In the genomic region with DNA sequence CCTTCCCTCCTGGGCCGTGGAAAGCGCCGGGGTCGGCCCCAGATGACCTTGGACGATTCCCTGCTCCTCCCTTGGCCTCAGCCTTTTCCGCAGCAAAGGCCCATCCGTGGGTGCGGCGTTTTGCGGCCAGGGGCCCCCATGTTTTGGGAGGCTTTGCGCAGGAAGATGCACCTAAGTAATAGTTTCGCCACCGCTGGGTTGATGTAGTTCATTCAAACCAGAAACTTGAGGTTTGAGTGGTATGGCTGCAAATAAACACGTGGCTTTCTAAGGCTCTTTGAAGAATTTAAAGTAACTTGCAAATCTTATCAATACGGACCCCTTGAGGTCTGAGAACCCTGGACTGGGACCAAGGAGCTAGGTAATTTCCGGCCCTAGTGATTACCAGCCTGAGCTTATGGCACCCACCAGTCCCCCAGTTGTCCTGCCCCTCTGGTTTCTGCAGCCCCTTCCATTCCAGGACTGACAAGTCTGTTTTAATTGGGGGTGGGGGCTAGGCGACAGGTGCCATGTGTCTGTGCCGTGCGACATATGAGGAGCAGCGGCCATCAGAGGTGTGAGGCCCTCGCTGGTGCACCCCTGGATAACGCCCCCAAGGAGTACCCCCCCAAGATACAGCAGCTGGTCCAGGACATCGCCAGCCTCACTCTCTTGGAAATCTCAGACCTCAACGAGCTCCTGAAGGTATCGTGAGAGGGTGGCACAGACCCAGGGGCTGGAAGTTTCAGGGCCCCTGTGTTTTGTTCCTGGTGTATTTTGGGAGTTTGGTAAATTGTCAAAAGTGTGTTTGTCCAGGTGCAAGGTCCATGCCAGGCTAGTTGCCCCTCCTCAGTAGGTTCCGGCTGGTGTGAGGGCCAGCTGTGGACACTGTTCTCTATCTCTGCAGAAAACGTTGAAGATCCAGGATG, we compare ENCODE assay signal across 1 cellular context.
TF ChIP-seq lines count a peak whose summit lies in the region.

No MANE protein-coding gene starts in this region.

TF ChIP-seq in GM23338, 12 proteins besides CTCF, POLR2A, EP300 and RAD21:
- TF ChIP-seq, protein P1, sequence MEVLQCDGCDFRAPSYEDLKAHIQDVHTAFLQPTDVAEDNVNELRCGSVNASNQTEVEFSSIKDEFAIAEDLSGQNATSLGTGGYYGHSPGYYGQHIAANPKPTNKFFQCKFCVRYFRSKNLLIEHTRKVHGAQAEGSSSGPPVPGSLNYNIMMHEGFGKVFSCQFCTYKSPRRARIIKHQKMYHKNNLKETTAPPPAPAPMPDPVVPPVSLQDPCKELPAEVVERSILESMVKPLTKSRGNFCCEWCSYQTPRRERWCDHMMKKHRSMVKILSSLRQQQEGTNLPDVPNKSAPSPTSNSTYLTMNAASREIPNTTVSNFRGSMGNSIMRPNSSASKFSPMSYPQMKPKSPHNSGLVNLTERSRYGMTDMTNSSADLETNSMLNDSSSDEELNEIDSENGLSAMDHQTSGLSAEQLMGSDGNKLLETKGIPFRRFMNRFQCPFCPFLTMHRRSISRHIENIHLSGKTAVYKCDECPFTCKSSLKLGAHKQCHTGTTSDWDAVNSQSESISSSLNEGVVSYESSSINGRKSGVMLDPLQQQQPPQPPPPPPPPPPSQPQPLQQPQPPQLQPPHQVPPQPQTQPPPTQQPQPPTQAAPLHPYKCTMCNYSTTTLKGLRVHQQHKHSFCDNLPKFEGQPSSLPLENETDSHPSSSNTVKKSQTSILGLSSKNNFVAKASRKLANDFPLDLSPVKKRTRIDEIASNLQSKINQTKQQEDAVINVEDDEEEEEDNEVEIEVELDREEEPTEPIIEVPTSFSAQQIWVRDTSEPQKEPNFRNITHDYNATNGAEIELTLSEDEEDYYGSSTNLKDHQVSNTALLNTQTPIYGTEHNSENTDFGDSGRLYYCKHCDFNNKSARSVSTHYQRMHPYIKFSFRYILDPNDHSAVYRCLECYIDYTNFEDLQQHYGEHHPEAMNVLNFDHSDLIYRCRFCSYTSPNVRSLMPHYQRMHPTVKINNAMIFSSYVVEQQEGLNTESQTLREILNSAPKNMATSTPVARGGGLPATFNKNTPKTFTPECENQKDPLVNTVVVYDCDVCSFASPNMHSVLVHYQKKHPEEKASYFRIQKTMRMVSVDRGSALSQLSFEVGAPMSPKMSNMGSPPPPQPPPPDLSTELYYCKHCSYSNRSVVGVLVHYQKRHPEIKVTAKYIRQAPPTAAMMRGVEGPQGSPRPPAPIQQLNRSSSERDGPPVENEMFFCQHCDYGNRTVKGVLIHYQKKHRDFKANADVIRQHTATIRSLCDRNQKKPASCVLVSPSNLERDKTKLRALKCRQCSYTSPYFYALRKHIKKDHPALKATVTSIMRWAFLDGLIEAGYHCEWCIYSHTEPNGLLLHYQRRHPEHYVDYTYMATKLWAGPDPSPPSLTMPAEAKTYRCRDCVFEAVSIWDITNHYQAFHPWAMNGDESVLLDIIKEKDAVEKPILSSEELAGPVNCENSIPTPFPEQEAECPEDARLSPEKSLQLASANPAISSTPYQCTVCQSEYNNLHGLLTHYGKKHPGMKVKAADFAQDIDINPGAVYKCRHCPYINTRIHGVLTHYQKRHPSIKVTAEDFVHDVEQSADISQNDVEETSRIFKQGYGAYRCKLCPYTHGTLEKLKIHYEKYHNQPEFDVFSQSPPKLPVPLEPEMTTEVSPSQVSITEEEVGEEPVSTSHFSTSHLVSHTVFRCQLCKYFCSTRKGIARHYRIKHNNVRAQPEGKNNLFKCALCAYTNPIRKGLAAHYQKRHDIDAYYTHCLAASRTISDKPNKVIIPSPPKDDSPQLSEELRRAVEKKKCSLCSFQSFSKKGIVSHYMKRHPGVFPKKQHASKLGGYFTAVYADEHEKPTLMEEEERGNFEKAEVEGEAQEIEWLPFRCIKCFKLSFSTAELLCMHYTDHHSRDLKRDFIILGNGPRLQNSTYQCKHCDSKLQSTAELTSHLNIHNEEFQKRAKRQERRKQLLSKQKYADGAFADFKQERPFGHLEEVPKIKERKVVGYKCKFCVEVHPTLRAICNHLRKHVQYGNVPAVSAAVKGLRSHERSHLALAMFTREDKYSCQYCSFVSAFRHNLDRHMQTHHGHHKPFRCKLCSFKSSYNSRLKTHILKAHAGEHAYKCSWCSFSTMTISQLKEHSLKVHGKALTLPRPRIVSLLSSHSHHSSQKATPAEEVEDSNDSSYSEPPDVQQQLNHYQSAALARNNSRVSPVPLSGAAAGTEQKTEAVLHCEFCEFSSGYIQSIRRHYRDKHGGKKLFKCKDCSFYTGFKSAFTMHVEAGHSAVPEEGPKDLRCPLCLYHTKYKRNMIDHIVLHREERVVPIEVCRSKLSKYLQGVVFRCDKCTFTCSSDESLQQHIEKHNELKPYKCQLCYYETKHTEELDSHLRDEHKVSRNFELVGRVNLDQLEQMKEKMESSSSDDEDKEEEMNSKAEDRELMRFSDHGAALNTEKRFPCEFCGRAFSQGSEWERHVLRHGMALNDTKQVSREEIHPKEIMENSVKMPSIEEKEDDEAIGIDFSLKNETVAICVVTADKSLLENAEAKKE (CRISPR knock-in tag; IDR thresholded peaks at IDR 0.05) = no peak
